ENCODE assay signal across 22 cellular contexts in genomic region chr2:53584986-53585385, GRCh38.
"Had no signal": no experiment of that assay in that cellular context is flagged by ENCODE, and none has a peak within 500 bp of the region (broad histone marks: within the 10 kb centered on the region; RNA-seq: fewer than 3 reads in every experiment).

No MANE protein-coding gene starts in this region.

- H3K4me1 Mint-ChIP-seq: immature natural killer cell; naive thymus-derived CD8-positive, alpha-beta T cell; stimulated activated memory B cell treated with anti-CD40 and anti-IgM and Interleukin-4, amounts not matched to agents 10 μg/mL and 1 μg/mL and 100 μg/mL, for 72 hours had no signal

- H3K27ac ChIP-seq: epithelial cell of prostate, esophagus muscularis mucosa, neutrophil, psoas muscle, right lobe of liver, spleen, tibial artery, upper lobe of right lung, vagina had no signal

- H3K4me3 ChIP-seq: esophagus muscularis mucosa, mucosa of descending colon, psoas muscle, right lobe of liver, spleen, tibial artery, upper lobe of right lung, vagina had no signal

- H3K4me3 Mint-ChIP-seq: immature natural killer cell; naive thymus-derived CD8-positive, alpha-beta T cell; stimulated activated memory B cell treated with anti-CD40 and anti-IgM and Interleukin-4, amounts not matched to agents 10 μg/mL and 1 μg/mL and 100 μg/mL, for 72 hours; stimulated activated naive CD8-positive, alpha-beta T cell treated with anti-CD3 and anti-CD28 coated beads, Interleukin-15, Interleukin-2, amounts not matched to agents 100 ng/mL and 50 ng/mL, for 24 hours had no signal

- H3K9me3 Mint-ChIP-seq: stimulated activated memory B cell treated with anti-CD40 and anti-IgM and Interleukin-4, amounts not matched to agents 10 μg/mL and 1 μg/mL and 100 μg/mL, for 72 hours; stimulated activated naive CD8-positive, alpha-beta T cell treated with anti-CD3 and anti-CD28 coated beads, Interleukin-15, Interleukin-2, amounts not matched to agents 100 ng/mL and 50 ng/mL, for 24 hours had no signal

- DNase-seq: effector memory CD4-positive, alpha-beta T cell; immature natural killer cell; kidney; left colon; left ventricle myocardium superior; mucosa of descending colon; naive thymus-derived CD8-positive, alpha-beta T cell; psoas muscle; retina; right lobe of liver; spleen; stimulated activated CD4-positive, alpha-beta T cell treated with anti-CD3 and anti-CD28 coated beads, Interleukin-15, amount 100 ng/mL, for 24 hours; stimulated activated CD4-positive, alpha-beta T cell treated with anti-CD3 and anti-CD28 coated beads, Interleukin-1b, Interleukin-23, amount 100 ng/mL, for 48 hours; stimulated activated CD4-positive, alpha-beta T cell treated with anti-CD3 and anti-CD28 coated beads, Interleukin-4, amount 100 ng/mL, for 24 hours; tibial artery; upper lobe of right lung had no signal

- H3K4me1 ChIP-seq: esophagus muscularis mucosa, psoas muscle, right lobe of liver, spleen, tibial artery, upper lobe of right lung, vagina had no signal

- H3K36me3 Mint-ChIP-seq: immature natural killer cell; naive thymus-derived CD8-positive, alpha-beta T cell; stimulated activated memory B cell treated with anti-CD40 and anti-IgM and Interleukin-4, amounts not matched to agents 10 μg/mL and 1 μg/mL and 100 μg/mL, for 72 hours had no signal

- H3K27ac Mint-ChIP-seq: immature natural killer cell; naive thymus-derived CD8-positive, alpha-beta T cell; stimulated activated memory B cell treated with anti-CD40 and anti-IgM and Interleukin-4, amounts not matched to agents 10 μg/mL and 1 μg/mL and 100 μg/mL, for 72 hours; stimulated activated naive CD8-positive, alpha-beta T cell treated with anti-CD3 and anti-CD28 coated beads, Interleukin-15, Interleukin-2, amounts not matched to agents 100 ng/mL and 50 ng/mL, for 24 hours had no signal

- H3K9me3 ChIP-seq: esophagus muscularis mucosa, mucosa of descending colon, neutrophil, psoas muscle, right lobe of liver, spleen, tibial artery, upper lobe of right lung, vagina had no signal

- ATAC-seq: left colon; left ventricle myocardium superior; mucosa of descending colon; naive thymus-derived CD8-positive, alpha-beta T cell; psoas muscle; right lobe of liver; stimulated activated memory B cell treated with anti-CD40 and anti-IgM and Interleukin-4, amounts not matched to agents 10 μg/mL and 1 μg/mL and 100 μg/mL, for 72 hours; upper lobe of right lung had no signal

- H3K27me3 ChIP-seq: esophagus muscularis mucosa, neutrophil, right lobe of liver, spleen, tibial artery, upper lobe of right lung, vagina had no signal

- H3K36me3 ChIP-seq: esophagus muscularis mucosa, neutrophil, right lobe of liver, spleen, tibial artery, upper lobe of right lung, vagina had no signal
